8 cellular contexts compared by ENCODE assay signal in genomic region chr17:8249621-8250020, GRCh38. TPM values are rescaled to one million over a fixed set of nuclear protein-coding genes. Genes with fewer than 3 reads are reported as not detected.
DNase-seq lines count a peak whose midpoint lies in the region; ATAC-seq and TF ChIP-seq lines count a peak whose summit lies in the region.

No MANE protein-coding gene starts in this region.

- peak overlapping the region; percentile 100 for H3K27ac Mint-ChIP-seq in activated T-helper 1 cell treated with anti-CD3 and anti-CD28 coated beads, Interleukin-12 subunit alpha, Interleukin-12 subunit beta, Interleukin-2, Interleukin-4 antibody, amounts not matched to agents 30 ng/mL and 10 ng/mL and 1 ng/mL, durations not matched to agents 14 hours and 24 hours and 36 hours
- peak overlapping the region; percentile 99 for H3K27ac Mint-ChIP-seq in stimulated activated naive B cell treated with anti-CD40 and anti-IgM and Interleukin-4, amounts not matched to agents 10 μg/mL and 1 μg/mL and 100 μg/mL, for 72 hours

- H3K27me3 Mint-ChIP-seq in activated T-helper 1 cell treated with anti-CD3 and anti-CD28 coated beads, Interleukin-12 subunit alpha, Interleukin-12 subunit beta, Interleukin-2, Interleukin-4 antibody, amounts not matched to agents 30 ng/mL and 10 ng/mL and 1 ng/mL, durations not matched to agents 14 hours and 24 hours and 36 hours (ENCODE audit: insufficient read depth), result peaks cover 1% of the 10 kb centered on the region
- no peaks in the 10 kb centered on the region for H3K27me3 Mint-ChIP-seq in stimulated activated naive B cell treated with anti-CD40 and anti-IgM and Interleukin-4, amounts not matched to agents 10 μg/mL and 1 μg/mL and 100 μg/mL, for 72 hours

- no peaks in the 10 kb centered on the region for H3K27me3 ChIP-seq in iPS-15b (ENCODE audit: control insufficient read depth, insufficient read depth, low read length)

- peak overlapping the region; percentile 91 for H3K27ac ChIP-seq in HEK293 (ENCODE audit: extremely low read depth, low read depth, low read length)

- H3K36me3 ChIP-seq in HEK293 (ENCODE audit: control insufficient read depth in 2 of 2, insufficient read depth in 1 of 2, low read length in 2 of 2) (peaks cover 5 to 16% of the 10 kb centered on the region in 2 experiments; a peak in 2 of 3 replicates), iPS-15b (ENCODE audit: control insufficient read depth, insufficient read depth, low read length) (peaks cover 6% of the 10 kb centered on the region)

- H3K4me1 ChIP-seq in HEK293 (ENCODE audit: control insufficient read depth, insufficient read depth, low read length) (peaks cover 6% of the 10 kb centered on the region), iPS-15b (ENCODE audit: control insufficient read depth, insufficient read depth, low read length) (peaks cover 3% of the 10 kb centered on the region)

- POLR2A ChIA-PET in HEK293 (lab: Yijun Ruan, JAX), result interaction anchor here (0.7 to 4.9 kb wide), 10 partner anchors 12 to 126 kb away, joined by 3 to 81 read pairs (median 16); partner anchors contain the start of genes AURKB, BORCS6, KRABD2 and SLC25A35

- H3K4me1 Mint-ChIP-seq in activated T-helper 1 cell treated with anti-CD3 and anti-CD28 coated beads, Interleukin-12 subunit alpha, Interleukin-12 subunit beta, Interleukin-2, Interleukin-4 antibody, amounts not matched to agents 30 ng/mL and 10 ng/mL and 1 ng/mL, durations not matched to agents 14 hours and 24 hours and 36 hours (ENCODE audit: low read depth), result peaks cover 36% of the 10 kb centered on the region
- H3K4me1 Mint-ChIP-seq in stimulated activated naive B cell treated with anti-CD40 and anti-IgM and Interleukin-4, amounts not matched to agents 10 μg/mL and 1 μg/mL and 100 μg/mL, for 72 hours, result peaks cover 27 to 51% of the 10 kb centered on the region in 2 donors

- peak overlapping the region; percentile 98 for H3K4me3 Mint-ChIP-seq in activated T-helper 1 cell treated with anti-CD3 and anti-CD28 coated beads, Interleukin-12 subunit alpha, Interleukin-12 subunit beta, Interleukin-2, Interleukin-4 antibody, amounts not matched to agents 30 ng/mL and 10 ng/mL and 1 ng/mL, durations not matched to agents 14 hours and 24 hours and 36 hours
- H3K4me3 Mint-ChIP-seq in stimulated activated naive B cell treated with anti-CD40 and anti-IgM and Interleukin-4, amounts not matched to agents 10 μg/mL and 1 μg/mL and 100 μg/mL, for 72 hours, result peak overlapping the region; percentile 91 to 98

- peak overlapping the region; percentile 93 for H3K9ac ChIP-seq in iPS-15b (ENCODE audit: low read depth, low read length)

- CTCF ChIA-PET in HEK293 (lab: Yijun Ruan, JAX), result interaction anchor here (0.6 to 1.6 kb wide), 11 partner anchors 9 to 875 kb away, joined by 3 to 6 read pairs (median 3); partner anchors contain the start of gene RANGRF

- H3K9me3 Mint-ChIP-seq in activated T-helper 1 cell treated with anti-CD3 and anti-CD28 coated beads, Interleukin-12 subunit alpha, Interleukin-12 subunit beta, Interleukin-2, Interleukin-4 antibody, amounts not matched to agents 30 ng/mL and 10 ng/mL and 1 ng/mL, durations not matched to agents 14 hours and 24 hours and 36 hours, result peaks cover 3% of the 10 kb centered on the region
- no peaks in the 10 kb centered on the region for H3K9me3 Mint-ChIP-seq in stimulated activated naive B cell treated with anti-CD40 and anti-IgM and Interleukin-4, amounts not matched to agents 10 μg/mL and 1 μg/mL and 100 μg/mL, for 72 hours

- no peak for TF ChIP-seq CTCF in HEK293 (tag by site-specific recombination; IDR thresholded peaks at IDR 0.05)

- no peak for ATAC-seq in stimulated activated naive B cell treated with anti-CD40 and anti-IgM and Interleukin-4, amounts not matched to agents 10 μg/mL and 1 μg/mL and 100 μg/mL, for 72 hours (replicated peaks)
- no peak for ATAC-seq in GM19023 (IDR thresholded peaks at IDR 0.05; ENCODE audit: unreplicated experiment)
- ATAC-seq in HG02970 (IDR thresholded peaks at IDR 0.05; ENCODE audit: low FRiP score, unreplicated experiment), result no peak

- H3K9me3 ChIP-seq in HEK293 (ENCODE audit: control insufficient read depth, insufficient read depth, low read depth, low read length) (no peaks in the 10 kb centered on the region), iPS-15b (ENCODE audit: control insufficient read depth, insufficient read depth, low read length) (no peaks in the 10 kb centered on the region)

- DNase-seq in activated T-helper 1 cell treated with anti-CD3 and anti-CD28 coated beads, Interleukin-12 subunit alpha, Interleukin-12 subunit beta, Interleukin-2, Interleukin-4 antibody, amounts not matched to agents 30 ng/mL and 10 ng/mL and 1 ng/mL, durations not matched to agents 14 hours and 24 hours and 36 hours (ENCODE audit: low spot score), result no peak
- DNase-seq in stimulated activated naive B cell treated with anti-CD40 and anti-IgM and Interleukin-4, amounts not matched to agents 10 μg/mL and 1 μg/mL and 100 μg/mL, for 72 hours, result no peak
- no peak for DNase-seq in CD1c-positive myeloid dendritic cell (ENCODE audit: extremely low spot score)
- DNase-seq in cortex of kidney (lab: John Stamatoyannopoulos, UW), result no peak

- intact Hi-C loops in activated T-helper 1 cell treated with anti-CD3 and anti-CD28 coated beads, Interleukin-12 subunit alpha, Interleukin-12 subunit beta, Interleukin-2, Interleukin-4 antibody, amounts not matched to agents 30 ng/mL and 10 ng/mL and 1 ng/mL, durations not matched to agents 14 hours and 24 hours and 36 hours (cut with micrococcal nuclease), result loop anchor here (1.0 to 5.0 kb wide), 7 partner anchors 37 to 677 kb away; partner anchors contain the start of genes ALOXE3, AURKB, RANGRF and RPL26

- H3K36me3 Mint-ChIP-seq in activated T-helper 1 cell treated with anti-CD3 and anti-CD28 coated beads, Interleukin-12 subunit alpha, Interleukin-12 subunit beta, Interleukin-2, Interleukin-4 antibody, amounts not matched to agents 30 ng/mL and 10 ng/mL and 1 ng/mL, durations not matched to agents 14 hours and 24 hours and 36 hours (ENCODE audit: low read depth), result peaks cover 25% of the 10 kb centered on the region
- H3K36me3 Mint-ChIP-seq in stimulated activated naive B cell treated with anti-CD40 and anti-IgM and Interleukin-4, amounts not matched to agents 10 μg/mL and 1 μg/mL and 100 μg/mL, for 72 hours, result peaks cover 31 to 34% of the 10 kb centered on the region in 2 donors

- H3K4me3 ChIP-seq in HEK293 (ENCODE audit: low read depth, low read length) (peak overlapping the region; percentile 77), iPS-15b (ENCODE audit: low read depth, low read length) (peak overlapping the region; percentile 99)

TF ChIP-seq in HEK293, 187 proteins besides CTCF, POLR2A, EP300 and RAD21:
- no peak for TF ChIP-seq ZNF302 (tag by site-specific recombination; IDR thresholded peaks at IDR 0.05; ENCODE audit: low read depth)
- no peak for TF ChIP-seq ZNF398 (tag by site-specific recombination; IDR thresholded peaks at IDR 0.05)
- TF ChIP-seq ZNF426 (tag by site-specific recombination; IDR thresholded peaks at IDR 0.05), result no peak
- TF ChIP-seq ZBTB6 (tag by site-specific recombination; IDR thresholded peaks at IDR 0.05), result no peak
- no peak for TF ChIP-seq ZNF121 (tag by site-specific recombination; IDR thresholded peaks at IDR 0.05)
- TF ChIP-seq ZNF596 (tag by site-specific recombination; IDR thresholded peaks at IDR 0.05), result no peak

RNA-seq across cellular contexts. Expression of gene PFAS, which starts 0.5 kb away (rescaled TPM):
- 189 and 204 TPM in 2 replicates for total RNA-seq in activated T-helper 1 cell treated with anti-CD3 and anti-CD28 coated beads, Interleukin-12 subunit alpha, Interleukin-12 subunit beta, Interleukin-2, Interleukin-4 antibody, amounts not matched to agents 30 ng/mL and 10 ng/mL and 1 ng/mL, durations not matched to agents 14 hours and 24 hours and 36 hours

RNA-seq across cellular contexts. Expression of gene CTC1, which starts 1.8 kb away (rescaled TPM):
- 68.5 and 76.3 TPM in 2 replicates for total RNA-seq in activated T-helper 1 cell treated with anti-CD3 and anti-CD28 coated beads, Interleukin-12 subunit alpha, Interleukin-12 subunit beta, Interleukin-2, Interleukin-4 antibody, amounts not matched to agents 30 ng/mL and 10 ng/mL and 1 ng/mL, durations not matched to agents 14 hours and 24 hours and 36 hours

RNA-seq across cellular contexts. Expression of gene RANGRF, which starts 38.8 kb away (rescaled TPM):
- 52.9 and 57.9 TPM in 2 replicates for total RNA-seq in activated T-helper 1 cell treated with anti-CD3 and anti-CD28 coated beads, Interleukin-12 subunit alpha, Interleukin-12 subunit beta, Interleukin-2, Interleukin-4 antibody, amounts not matched to agents 30 ng/mL and 10 ng/mL and 1 ng/mL, durations not matched to agents 14 hours and 24 hours and 36 hours

RNA-seq across cellular contexts. Expression of gene AURKB, which starts 39.2 kb away (rescaled TPM):
- 82.2 and 88.7 TPM in 2 replicates for total RNA-seq in activated T-helper 1 cell treated with anti-CD3 and anti-CD28 coated beads, Interleukin-12 subunit alpha, Interleukin-12 subunit beta, Interleukin-2, Interleukin-4 antibody, amounts not matched to agents 30 ng/mL and 10 ng/mL and 1 ng/mL, durations not matched to agents 14 hours and 24 hours and 36 hours

RNA-seq across cellular contexts. Expression of gene SLC25A35, which starts 45.6 kb away (rescaled TPM):
- 5.3 and 5.5 TPM in 2 replicates for total RNA-seq in activated T-helper 1 cell treated with anti-CD3 and anti-CD28 coated beads, Interleukin-12 subunit alpha, Interleukin-12 subunit beta, Interleukin-2, Interleukin-4 antibody, amounts not matched to agents 30 ng/mL and 10 ng/mL and 1 ng/mL, durations not matched to agents 14 hours and 24 hours and 36 hours
